1 cellular context compared by ENCODE assay signal in genomic region chr2:74447230-74447999, GRCh38.
TF ChIP-seq lines count a peak whose summit lies in the region.

No MANE protein-coding gene starts in this region.

TF ChIP-seq in HepG2, 621 proteins besides CTCF, POLR2A, EP300 and RAD21 (continued from another document and continues in another):
- TF ChIP-seq ZFP36L1 (CRISPR knock-in tag; IDR thresholded peaks at IDR 0.05) (peak; percentile 57; the same call in 1 of the 2 replicates), ZNF605 (CRISPR knock-in tag; IDR thresholded peaks at IDR 0.05) (peak; percentile 85), FOXA3 (CRISPR knock-in tag; IDR thresholded peaks at IDR 0.05) (peak; percentile 37; the same call in 1 of the 2 replicates), SIX1 (CRISPR knock-in tag; IDR thresholded peaks at IDR 0.05; ENCODE audit: borderline replicate concordance) (peak; percentile 39; the same call in 1 of the 2 replicates), HMGXB3 (CRISPR knock-in tag; IDR thresholded peaks at IDR 0.05; ENCODE audit: borderline replicate concordance) (peak; percentile 38; the same call in 1 of the 2 replicates), ZNF430 (CRISPR knock-in tag; IDR thresholded peaks at IDR 0.05) (0 out of 2 replicates have a peak, but pooled peaks have one; percentile 22), GLI4 (CRISPR knock-in tag; IDR thresholded peaks at IDR 0.05; ENCODE audit: borderline replicate concordance) (no peak), MLXIP (CRISPR knock-in tag; IDR thresholded peaks at IDR 0.05; ENCODE audit: borderline replicate concordance) (no peak), MAZ (IDR thresholded peaks at IDR 0.05; ENCODE audit: borderline replicate concordance, low read depth, low read length) (no peak), MAZ (CRISPR knock-in tag; IDR thresholded peaks at IDR 0.05; ENCODE audit: low read depth) (0 out of 2 replicates have a peak, but pooled peaks have one; percentile 16), ZNF101 (CRISPR knock-in tag; IDR thresholded peaks at IDR 0.05; ENCODE audit: borderline replicate concordance, low read depth) (no peak), FOSL2 (CRISPR knock-in tag; IDR thresholded peaks at IDR 0.05) (peak; percentile 17; the same call in 1 of the 2 replicates), ZNF792 (CRISPR knock-in tag; IDR thresholded peaks at IDR 0.05) (0 out of 2 replicates have a peak, but pooled peaks have one; percentile 20), GATAD2A (CRISPR knock-in tag; IDR thresholded peaks at IDR 0.05) (peak; percentile 50), HOMEZ (CRISPR knock-in tag; IDR thresholded peaks at IDR 0.05; ENCODE audit: low read depth) (peak; percentile 11; the same call in 1 of the 2 replicates), ATF1 (CRISPR knock-in tag; IDR thresholded peaks at IDR 0.05) (peak; percentile 53; the same call in 1 of the 2 replicates), ERF (CRISPR knock-in tag; IDR thresholded peaks at IDR 0.05) (peak; percentile 45; the same call in 1 of the 2 replicates), RARA (CRISPR knock-in tag; IDR thresholded peaks at IDR 0.05) (peak; percentile 73), SRSF1 (optimal IDR thresholded peaks at IDR 0.05; ENCODE audit: low read depth, low read length) (no peak), THAP8 (CRISPR knock-in tag; IDR thresholded peaks at IDR 0.05; ENCODE audit: borderline replicate concordance) (peak; percentile 67; the same call in 1 of the 2 replicates), HOXA3 (CRISPR knock-in tag; IDR thresholded peaks at IDR 0.05) (peak; percentile 37; the same call in 1 of the 2 replicates), ZNF546 (CRISPR knock-in tag; conservative IDR thresholded peaks at IDR 0.05) (no peak), PATZ1 (CRISPR knock-in tag; IDR thresholded peaks at IDR 0.05) (peak; percentile 55; the same call in 1 of the 2 replicates), STAT5B (CRISPR knock-in tag; IDR thresholded peaks at IDR 0.05) (no peak), SOX5 (CRISPR knock-in tag; IDR thresholded peaks at IDR 0.05; ENCODE audit: borderline replicate concordance) (peak; percentile 44; the same call in 1 of the 2 replicates), ZSCAN22 (CRISPR knock-in tag; IDR thresholded peaks at IDR 0.05) (no peak; the same call in 1 of the 2 replicates), ZSCAN31 (CRISPR knock-in tag; IDR thresholded peaks at IDR 0.05; ENCODE audit: low read depth) (peak; percentile 47; the same call in 1 of the 2 replicates), BCL6 (CRISPR knock-in tag; IDR thresholded peaks at IDR 0.05) (peak; percentile 38; the same call in 1 of the 2 replicates), ZNF580 (CRISPR knock-in tag; IDR thresholded peaks at IDR 0.05; ENCODE audit: borderline replicate concordance, low read depth) (peak; percentile 76; the same call in 1 of the 2 replicates), ZNF773 (CRISPR knock-in tag; IDR thresholded peaks at IDR 0.05; ENCODE audit: borderline replicate concordance) (no peak), ATF2 (CRISPR knock-in tag; IDR thresholded peaks at IDR 0.05) (0 out of 2 replicates have a peak, but pooled peaks have one; percentile 61), POLR2AphosphoS5 (IDR thresholded peaks at IDR 0.05; ENCODE audit: low read depth, low read length) (no peak), ZFX (CRISPR knock-in tag; IDR thresholded peaks at IDR 0.05; ENCODE audit: low read depth) (peak; percentile 64), ZNF12 (CRISPR knock-in tag; IDR thresholded peaks at IDR 0.05) (no peak; the same call in 1 of the 2 replicates), ZNF441 (CRISPR knock-in tag; IDR thresholded peaks at IDR 0.05; ENCODE audit: borderline replicate concordance) (peak; percentile 69; the same call in 1 of the 2 replicates), HNRNPUL1 (IDR thresholded peaks at IDR 0.05; ENCODE audit: low read depth, low read length) (peak; percentile 86), ZIK1 (CRISPR knock-in tag; IDR thresholded peaks at IDR 0.05; ENCODE audit: borderline replicate concordance, low read depth) (0 out of 2 replicates have a peak, but pooled peaks have one; percentile 59), ZFP90 (CRISPR knock-in tag; IDR thresholded peaks at IDR 0.05; ENCODE audit: borderline replicate concordance) (no peak), MXD3 (CRISPR knock-in tag; IDR thresholded peaks at IDR 0.05) (0 out of 2 replicates have a peak, but pooled peaks have one; percentile 21), SIX4 (CRISPR knock-in tag; IDR thresholded peaks at IDR 0.05) (0 out of 2 replicates have a peak, but pooled peaks have one; percentile 25), CEBPG (CRISPR knock-in tag; IDR thresholded peaks at IDR 0.05) (peak; percentile 24; the same call in 1 of the 2 replicates), POLR2G (IDR thresholded peaks at IDR 0.05; ENCODE audit: low read depth, low read length) (0 out of 2 replicates have a peak, but pooled peaks have one; percentile 29), TBX2 (CRISPR knock-in tag; IDR thresholded peaks at IDR 0.05; ENCODE audit: borderline replicate concordance) (peak; percentile 48; the same call in 1 of the 2 replicates), ZNF615 (CRISPR knock-in tag; IDR thresholded peaks at IDR 0.05; ENCODE audit: borderline replicate concordance) (no peak), ZNF574 (CRISPR knock-in tag; IDR thresholded peaks at IDR 0.05) (0 out of 2 replicates have a peak, but pooled peaks have one; percentile 27)
